1 cellular context compared by ENCODE assay signal in genomic region chr7:33128631-33128989, GRCh38.
TF ChIP-seq lines count a peak whose summit lies in the region.

No MANE protein-coding gene starts in this region.

TF ChIP-seq in A549, 52 proteins besides CTCF, POLR2A, EP300 and RAD21 (continued from another document):
- 0 out of 2 replicates have a peak, but pooled peaks have one; percentile 5 for TF ChIP-seq E2F6 (IDR thresholded peaks at IDR 0.05; ENCODE audit: borderline replicate concordance, low read depth)
